ENCODE assay signal across 8 cellular contexts in the genomic region with DNA sequence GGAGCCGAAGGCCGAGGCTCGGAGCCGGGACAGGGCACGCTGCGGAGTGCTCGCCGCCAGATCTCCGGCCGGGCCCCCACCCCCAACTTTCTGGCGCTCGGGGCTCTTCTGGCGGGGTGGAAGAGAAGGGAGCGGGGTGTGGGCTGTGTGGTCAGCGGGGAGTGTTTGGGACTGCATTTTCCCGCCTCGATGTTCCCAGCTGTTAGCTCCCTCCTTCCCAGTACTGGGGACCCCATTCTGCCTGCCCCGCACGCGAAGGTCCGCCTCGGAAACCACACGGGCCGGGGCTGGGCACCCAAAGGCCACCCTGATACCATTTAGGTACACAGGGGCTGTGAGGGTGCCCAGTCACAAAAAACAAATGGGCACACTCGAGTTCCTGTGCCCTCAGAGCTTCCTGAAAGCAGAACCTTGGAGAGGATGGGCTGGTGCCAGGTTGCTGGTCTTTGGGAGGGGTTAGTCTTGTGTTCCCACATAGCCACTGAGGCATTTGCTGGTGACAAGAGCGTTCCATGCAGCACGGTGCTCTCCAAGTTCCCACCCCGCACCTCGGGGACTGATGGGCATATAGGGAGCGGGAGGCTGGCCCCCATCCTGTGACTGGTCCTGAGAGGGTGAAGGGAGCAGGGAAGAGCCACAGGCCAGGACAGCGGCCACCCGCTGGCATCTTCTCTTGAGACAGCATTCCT. TPM values are rescaled to one million over a fixed set of nuclear protein-coding genes. Genes with fewer than 3 reads are reported as not detected.
DNase-seq lines count a peak whose midpoint lies in the region; ATAC-seq and TF ChIP-seq lines count a peak whose summit lies in the region.

No MANE protein-coding gene starts in this region.

- peaks cover 41% of the 10 kb centered on the region for H3K4me1 Mint-ChIP-seq in dendritic cell treated with granulocyte-macrophage colony-stimulating factor and Interleukin-4, amounts not matched to agents 40 ng/mL and 50 ng/mL, for 4 days (ENCODE audit: low read depth)

- H3K36me3 Mint-ChIP-seq in dendritic cell treated with granulocyte-macrophage colony-stimulating factor and Interleukin-4, amounts not matched to agents 40 ng/mL and 50 ng/mL, for 4 days (ENCODE audit: low read depth) = no peaks in the 10 kb centered on the region

- WGBS in aorta, 2 donors = 5 to 6% methylated on average over 27 to 32 of the region's 32 CpGs

- no peaks in the 10 kb centered on the region for H3K9me3 Mint-ChIP-seq in dendritic cell treated with granulocyte-macrophage colony-stimulating factor and Interleukin-4, amounts not matched to agents 40 ng/mL and 50 ng/mL, for 4 days

- intact Hi-C loops in dendritic cell treated with granulocyte-macrophage colony-stimulating factor and Interleukin-4, amounts not matched to agents 40 ng/mL and 50 ng/mL, for 4 days (cut with micrococcal nuclease) = loop anchor here (5.0 to 10.0 kb wide), 2 partner anchors 47 to 255 kb away; partner anchors contain the start of gene LTK
- intact Hi-C loops in mucosa of descending colon (cut with DNase I, micrococcal nuclease) = loop anchor here in 1 of 2 donors (5.0 kb wide), 1 partner anchor 253 kb away; no protein-coding TSS in a partner anchor
- intact Hi-C loops in aorta (cut with DNase I) = no loop called here

- peak overlapping the region; percentile 80 for H3K4me3 Mint-ChIP-seq in dendritic cell treated with granulocyte-macrophage colony-stimulating factor and Interleukin-4, amounts not matched to agents 40 ng/mL and 50 ng/mL, for 4 days

- ATAC-seq in mucosa of descending colon (peak; percentile 2), aorta (ENCODE audit: low FRiP score) (peak; percentile 13), GM19467 (IDR thresholded peaks at IDR 0.05; ENCODE audit: unreplicated experiment) (no peak), GM19035 (IDR thresholded peaks at IDR 0.05; ENCODE audit: unreplicated experiment) (no peak), HG03108 (IDR thresholded peaks at IDR 0.05; ENCODE audit: unreplicated experiment) (no peak)

- H3K4me1 ChIP-seq in ES-I3 (ENCODE audit: insufficient read depth, low read length) = peaks cover 49% of the 10 kb centered on the region
- H3K4me1 ChIP-seq in mucosa of descending colon (ENCODE audit: low read depth) = peaks cover 10% of the 10 kb centered on the region
- no peaks in the 10 kb centered on the region for H3K4me1 ChIP-seq in aorta (ENCODE audit: control insufficient read depth in 1 of 2, insufficient read depth in 2 of 2, low read length in 2 of 2)

- TF ChIP-seq CTCF in mucosa of descending colon (IDR thresholded peaks at IDR 0.05) = no peak

- peak overlapping the region; percentile 87 for H3K9ac ChIP-seq in ES-I3 (ENCODE audit: low read depth, low read length)

- no peak overlapping the region for H3K27ac Mint-ChIP-seq in dendritic cell treated with granulocyte-macrophage colony-stimulating factor and Interleukin-4, amounts not matched to agents 40 ng/mL and 50 ng/mL, for 4 days

- peaks cover 39% of the 10 kb centered on the region for H3K27me3 Mint-ChIP-seq in dendritic cell treated with granulocyte-macrophage colony-stimulating factor and Interleukin-4, amounts not matched to agents 40 ng/mL and 50 ng/mL, for 4 days

- no peak overlapping the region for H3K27ac ChIP-seq in aorta (ENCODE audit: low read depth in 1 of 2, low read length in 2 of 2)

- no peaks in the 10 kb centered on the region for H3K27me3 ChIP-seq in aorta (ENCODE audit: control insufficient read depth in 1 of 2, insufficient read depth in 2 of 2, low read length in 1 of 2)

- no peaks in the 10 kb centered on the region for H3K9me3 ChIP-seq in ES-I3 (ENCODE audit: control insufficient read depth, insufficient read depth, low read length)
- H3K9me3 ChIP-seq in mucosa of descending colon = no peaks in the 10 kb centered on the region
- no peaks in the 10 kb centered on the region for H3K9me3 ChIP-seq in aorta (ENCODE audit: control insufficient read depth, low read length)

- no peaks in the 10 kb centered on the region for H3K36me3 ChIP-seq in ES-I3 (ENCODE audit: insufficient read depth, low read length)
- no peaks in the 10 kb centered on the region for H3K36me3 ChIP-seq in mucosa of descending colon (ENCODE audit: low read depth)
- no peaks in the 10 kb centered on the region for H3K36me3 ChIP-seq in aorta (ENCODE audit: control insufficient read depth in 1 of 2, insufficient read depth in 2 of 2, low read length in 1 of 2)

- DNase-seq in NCI-H69 (lab: John Stamatoyannopoulos, UW) = peak; percentile 34
- DNase-seq in mucosa of descending colon = peak in 1 of 3 donors; percentile 45
- no peak for DNase-seq in aorta

- H3K4me3 ChIP-seq in mucosa of descending colon (peak overlapping the region; percentile 22), aorta (ENCODE audit: low read length in 2 of 2) (peak overlapping the region; percentile 77 to 90)

RNA-seq across cellular contexts. Expression of gene TYRO3, which starts 0.6 kb away (rescaled TPM):
- total RNA-seq in mucosa of descending colon (1 to 10 TPM; 1.9 to 8.5 (median 2.3) TPM), aorta (1 to 10 TPM; 6.0 to 9.8 TPM)
- polyA plus RNA-seq in aorta = 1 to 10 TPM; 3.4 to 4.5 TPM

RNA-seq across cellular contexts. Expression of gene RPAP1, which starts 15.6 kb away (rescaled TPM):
- total RNA-seq in mucosa of descending colon (10 to 100 TPM; 25.1 to 32.7 (median 27.2) TPM), aorta (10 to 100 TPM; 19.9 to 27.5 TPM)
- polyA plus RNA-seq in aorta = 1 to 10 TPM; 7.5 to 8.6 TPM

RNA-seq across cellular contexts. Expression of gene LTK, which starts 46.0 kb away (rescaled TPM):
- total RNA-seq in mucosa of descending colon (10 to 100 TPM in 2 of 3 donors, 1 to 10 TPM in 1; 5.5 to 23.3 (median 13.3) TPM), aorta (1 to 10 TPM in 1 of 2 donors, under 1 TPM in 1; 0.19 to 1.1 TPM)
- polyA plus RNA-seq in aorta = 1 to 10 TPM in 1 of 2 donors, under 1 TPM in 1; 0.38 to 1.9 TPM

Comparison
In these comparisons a context has a peak if more than half of its experiments do, and no peak if none do; other contexts are left out.
1. ATAC-seq: peak in mucosa of descending colon (single experiment) and aorta (single experiment); none in GM19467 (single experiment), GM19035 (single experiment) and HG03108 (single experiment).